In genomic region chr15:97747342-97747741, GRCh38 we compare ENCODE assay signal across 25 cellular contexts.
"Had no signal": no experiment of that assay in that cellular context is flagged by ENCODE, and none has a peak within 500 bp of the region (broad histone marks: within the 10 kb centered on the region; RNA-seq: fewer than 3 reads in every experiment).

No MANE protein-coding gene starts in this region.

- H3K27me3 ChIP-seq: heart right ventricle, neural progenitor cell, right lobe of liver, thyroid gland had no signal

- FAIRE-seq: astrocyte had no signal

- H3K4me2 ChIP-seq: neural progenitor cell had no signal

- H3K27me3 Mint-ChIP-seq: effector memory CD8-positive, alpha-beta T cell had no signal

- H3K4me3 Mint-ChIP-seq: activated naive CD8-positive, alpha-beta T cell treated with anti-CD3 and anti-CD28 coated beads for 36 hours; activated T-cell treated with anti-CD3 and anti-CD28 coated beads, Interleukin-2, amount 50 U/mL, for 4 hours; effector memory CD8-positive, alpha-beta T cell; naive thymus-derived CD4-positive, alpha-beta T cell; neural progenitor cell; stimulated activated naive CD8-positive, alpha-beta T cell treated with anti-CD3 and anti-CD28 coated beads, Interleukin-15, Interleukin-2, amounts not matched to agents 100 ng/mL and 50 ng/mL, for 24 hours had no signal

- H2AFZ ChIP-seq: neural progenitor cell had no signal

- ATAC-seq: activated T-cell treated with anti-CD3 and anti-CD28 coated beads, Interleukin-2, amount 50 U/mL, for 4 hours; effector memory CD8-positive, alpha-beta T cell; heart right ventricle; left lobe of liver; lower lobe of right lung; naive thymus-derived CD4-positive, alpha-beta T cell; right lobe of liver had no signal

- H3K4me1 Mint-ChIP-seq: activated naive CD8-positive, alpha-beta T cell treated with anti-CD3 and anti-CD28 coated beads for 36 hours; naive thymus-derived CD4-positive, alpha-beta T cell had no signal

- H3K36me3 Mint-ChIP-seq: activated naive CD8-positive, alpha-beta T cell treated with anti-CD3 and anti-CD28 coated beads for 36 hours; naive thymus-derived CD4-positive, alpha-beta T cell; neural progenitor cell had no signal

- H3K9me3 ChIP-seq: heart right ventricle, lower lobe of right lung, right lobe of liver, thyroid gland had no signal

- H3K4me1 ChIP-seq: heart right ventricle, lower lobe of right lung, right lobe of liver, thyroid gland had no signal

- H3K4me3 ChIP-seq: dorsolateral prefrontal cortex, heart right ventricle, lower lobe of right lung, neural progenitor cell, right lobe of liver, skin epidermis, thyroid gland had no signal

- H3K9ac ChIP-seq: neural progenitor cell had no signal

- H3K36me3 ChIP-seq: heart right ventricle, lower lobe of right lung, neural progenitor cell, right lobe of liver, thyroid gland had no signal

- H3K9me3 Mint-ChIP-seq: activated T-cell treated with anti-CD3 and anti-CD28 coated beads, Interleukin-2, amount 50 U/mL, for 4 hours; activated T-helper 2 cell treated with anti-CD3 and anti-CD28 coated beads, Interferon-gamma antibody, Interleukin-2, Interleukin-4, amounts not matched to agents 10 μg/mL and 5 μg/mL and 100 μg/mL, durations not matched to agents 14 hours and 24 hours and 36 hours; stimulated activated naive CD8-positive, alpha-beta T cell treated with anti-CD3 and anti-CD28 coated beads, Interleukin-15, Interleukin-2, amounts not matched to agents 100 ng/mL and 50 ng/mL, for 24 hours had no signal

- H3K27ac ChIP-seq: dorsolateral prefrontal cortex, heart right ventricle, lower lobe of right lung, neural progenitor cell, right lobe of liver, skin epidermis, thyroid gland had no signal

- H3K27ac Mint-ChIP-seq: activated naive CD8-positive, alpha-beta T cell treated with anti-CD3 and anti-CD28 coated beads for 36 hours; activated T-helper 2 cell treated with anti-CD3 and anti-CD28 coated beads, Interferon-gamma antibody, Interleukin-2, Interleukin-4, amounts not matched to agents 10 μg/mL and 5 μg/mL and 100 μg/mL, durations not matched to agents 14 hours and 24 hours and 36 hours; effector memory CD8-positive, alpha-beta T cell; naive thymus-derived CD4-positive, alpha-beta T cell; neural progenitor cell; stimulated activated naive CD8-positive, alpha-beta T cell treated with anti-CD3 and anti-CD28 coated beads, Interleukin-15, Interleukin-2, amounts not matched to agents 100 ng/mL and 50 ng/mL, for 24 hours had no signal

- DNase-seq: activated CD4-positive, alpha-beta T cell treated with anti-CD3 and anti-CD28 coated beads for 4 hours; activated CD4-positive, alpha-beta T cell treated with anti-CD3 and anti-CD28 coated beads, Interleukin-2, amount 50 U/mL, for 48 hours; activated CD4-positive, CD25-positive, alpha-beta regulatory T cell; activated CD8-positive, alpha-beta memory T cell treated with anti-CD3 and anti-CD28 coated beads, Interleukin-2, amount 50 U/mL, for 48 hours; activated naive CD4-positive, alpha-beta T cell; activated naive CD8-positive, alpha-beta T cell treated with anti-CD3 and anti-CD28 coated beads for 36 hours; activated T-cell treated with anti-CD3 and anti-CD28 coated beads, Interleukin-2, amount 50 U/mL, for 4 hours; central memory CD4-positive, alpha-beta T cell; dorsolateral prefrontal cortex; effector memory CD8-positive, alpha-beta T cell; heart right ventricle; lower lobe of right lung; naive thymus-derived CD4-positive, alpha-beta T cell; posterior cingulate gyrus; right lobe of liver; stimulated activated CD4-positive, alpha-beta T cell treated with anti-CD3 and anti-CD28 coated beads, Interleukin-1b, Interleukin-23, amount 100 ng/mL, for 48 hours; substantia nigra; T-helper 9 cell; thyroid gland had no signal
